In genomic region chr2:231321556-231322334, GRCh38 we compare ENCODE assay signal across 1 cellular context.
TF ChIP-seq lines count a peak whose summit lies in the region.

No MANE protein-coding gene starts in this region.

TF ChIP-seq in GM23338, 12 proteins besides CTCF, POLR2A, EP300 and RAD21 (continued from another document):
- no peak for TF ChIP-seq ZNF462 (CRISPR knock-in tag; IDR thresholded peaks at IDR 0.05)
